Comparison of ENCODE assay signal across 8 cellular contexts in genomic region chr14:102087762-102088011, GRCh38. TPM values are rescaled to one million over a fixed set of nuclear protein-coding genes. Genes with fewer than 3 reads are reported as not detected.
DNase-seq lines count a peak whose midpoint lies in the region; ATAC-seq and TF ChIP-seq lines count a peak whose summit lies in the region.

No MANE protein-coding gene starts in this region.

- no peaks in the 10 kb centered on the region for H3K9me3 ChIP-seq in DOHH2 (ENCODE audit: control insufficient read depth, insufficient read depth, low read length)
- H3K9me3 ChIP-seq in Panc1 (ENCODE audit: control insufficient read depth, insufficient read depth, low read depth, low read length), result no peaks in the 10 kb centered on the region
- no peaks in the 10 kb centered on the region for H3K9me3 ChIP-seq in esophagus (ENCODE audit: control insufficient read depth in 2 of 2, insufficient read depth in 1 of 2, low read depth in 1 of 2, low read length in 1 of 2)

- peaks cover 41% of the 10 kb centered on the region for H3F3A ChIP-seq in DOHH2 (ENCODE audit: control insufficient read depth, insufficient read depth)

- 2 to 3% methylated on average over 11 of the region's 11 CpGs for WGBS in esophagus, 2 donors

- H3K9me2 ChIP-seq in DOHH2 (replicated peaks; ENCODE audit: control insufficient read depth, low read length), result no peaks in the 10 kb centered on the region

- TF ChIP-seq CTCF in DOHH2 (IDR thresholded peaks at IDR 0.05; ENCODE audit: low read depth, low read length, poor library complexity, severe bottlenecking) (no peak), Panc1 (IDR thresholded peaks at IDR 0.05) (no peak)

- in situ Hi-C loops in Panc1 (cut with HindIII; ENCODE audit: low pct_unique_long_range_greater_than_20kb, low sequenced_read_pairs), result no loop called here

- CTCF ChIA-PET in Panc1 (lab: Charles Lee), result interaction anchor here (0.7 kb wide), 1 partner anchor 17 kb away, joined by 18 read pairs; no protein-coding TSS in a partner anchor

- ATAC-seq in Panc1 (no peak), GM18502 (IDR thresholded peaks at IDR 0.05; ENCODE audit: poor library complexity, unreplicated experiment) (no peak), GM18873 (IDR thresholded peaks at IDR 0.05; ENCODE audit: low FRiP score, unreplicated experiment) (no peak), HG03378 (IDR thresholded peaks at IDR 0.05; ENCODE audit: unreplicated experiment) (no peak)

- DNase-seq in Panc1 (ENCODE audit: low read depth, low spot score), result no peak
- DNase-seq in posterior vena cava (ENCODE audit: low spot score), result peak; percentile 71
- DNase-seq in central memory CD4-positive, alpha-beta T cell, result no peak

- H4K20me1 ChIP-seq in DOHH2 (ENCODE audit: control insufficient read depth, insufficient read depth, low read depth, low read length), result peaks cover 29% of the 10 kb centered on the region

- POLR2A ChIA-PET in Panc1 (lab: Charles Lee), result no interaction called here

- intact Hi-C loops in Panc1 (cut with micrococcal nuclease; ENCODE audit: unreplicated experiment) (no loop called here), posterior vena cava (cut with DNase I) (no loop called here)

- BruUV-seq in Panc1 (replicated peaks; lab: Mats Ljungman, UMichigan), result no TSS peak

- peaks cover 50% of the 10 kb centered on the region for H3K79me2 ChIP-seq in DOHH2 (ENCODE audit: control insufficient read depth, low read length)

- H3K4me2 ChIP-seq in DOHH2 (ENCODE audit: low read length), result peak overlapping the region; percentile 87

- H3K27me3 ChIP-seq in DOHH2 (ENCODE audit: control insufficient read depth, low read length), result no peaks in the 10 kb centered on the region
- H3K27me3 ChIP-seq in Panc1 (ENCODE audit: control insufficient read depth, insufficient read depth, low read length), result no peaks in the 10 kb centered on the region
- H3K27me3 ChIP-seq in esophagus (ENCODE audit: control insufficient read depth in 1 of 2, insufficient read depth in 2 of 2, low read length in 2 of 2), result no peaks in the 10 kb centered on the region

- H3K36me3 ChIP-seq in DOHH2 (ENCODE audit: control insufficient read depth, low read length), result peaks cover 40% of the 10 kb centered on the region
- H3K36me3 ChIP-seq in Panc1 (ENCODE audit: control insufficient read depth, insufficient read depth, low read length), result peaks cover 24% of the 10 kb centered on the region
- H3K36me3 ChIP-seq in esophagus (ENCODE audit: control insufficient read depth in 2 of 2, insufficient read depth in 2 of 2, low read length in 1 of 2), result peaks cover 8 to 10% of the 10 kb centered on the region in 2 donors

- peak overlapping the region; percentile 75 for H3K4me3 ChIP-seq in DOHH2 (ENCODE audit: low read length)
- H3K4me3 ChIP-seq in Panc1 (ENCODE audit: low read depth in 2 of 2, low read length in 2 of 2), result peak overlapping the region; percentile 54 to 64
- peak overlapping the region; percentile 81 to 87 for H3K4me3 ChIP-seq in esophagus (ENCODE audit: low read depth in 1 of 2, low read length in 2 of 2)

- H3K4me1 ChIP-seq in DOHH2 (ENCODE audit: control insufficient read depth, low read length), result peaks cover 56% of the 10 kb centered on the region
- peaks cover 24% of the 10 kb centered on the region for H3K4me1 ChIP-seq in Panc1 (ENCODE audit: control insufficient read depth, insufficient read depth, low read length)
- peaks cover 5 to 9% of the 10 kb centered on the region in 2 donors for H3K4me1 ChIP-seq in esophagus (ENCODE audit: control insufficient read depth in 2 of 2, insufficient read depth in 2 of 2, low read length in 1 of 2)

- H3K27ac ChIP-seq in DOHH2 (ENCODE audit: low read depth, low read length), result peak overlapping the region; percentile 74
- H3K27ac ChIP-seq in Panc1 (ENCODE audit: low read length), result peak overlapping the region; percentile 91
- H3K27ac ChIP-seq in esophagus (ENCODE audit: low read depth in 2 of 2, low read length in 1 of 2), result peak overlapping the region; percentile 98

RNA-seq across cellular contexts. Expression of gene HSP90AA1, which starts 0.8 kb away (rescaled TPM):
- total RNA-seq in Panc1 (2021; ENCODE audit: unreplicated experiment), result 383 TPM
- polyA plus RNA-seq in Panc1 (2012; ENCODE audit: insufficient read length), result 314 TPM
- polyA plus RNA-seq in esophagus, result 100 to 1,000 TPM; 132 to 194 TPM
- 100 to 1,000 TPM; 274 to 464 TPM for total RNA-seq in posterior vena cava

RNA-seq across cellular contexts. Expression of gene WDR20, which starts 52.0 kb away (rescaled TPM):
- 20.2 TPM for total RNA-seq in Panc1 (2021; ENCODE audit: unreplicated experiment)
- 11.0 TPM for polyA plus RNA-seq in Panc1 (2012; ENCODE audit: insufficient read length)
- 10 to 100 TPM; 12.8 to 13.1 TPM for polyA plus RNA-seq in esophagus
- 10 to 100 TPM; 27.6 to 28.0 TPM for total RNA-seq in posterior vena cava
